ENCODE assay signal across 8 cellular contexts in genomic region chr7:156639426-156640256, GRCh38. TPM values are rescaled to one million over a fixed set of nuclear protein-coding genes. Genes with fewer than 3 reads are reported as not detected.
DNase-seq lines count a peak whose midpoint lies in the region; ATAC-seq and TF ChIP-seq lines count a peak whose summit lies in the region.

No MANE protein-coding gene starts in this region.

- no peaks in the 10 kb centered on the region for H3K9me3 ChIP-seq in HAP-1

- DNase-seq in GM12865 (ENCODE audit: low read depth): no peak
- no peak for DNase-seq in LNCaP clone FGC (ENCODE audit: low read depth)
- DNase-seq in cerebellar cortex (ENCODE audit: low spot score): peak; percentile 5
- DNase-seq in memory B cell (ENCODE audit: low spot score in 2 of 2): peak in 1 of 2 donors; percentile 7
- DNase-seq in cerebellum (ENCODE audit: low spot score): no peak
- no peak for DNase-seq in NOMO-1 (lab: John Stamatoyannopoulos, UW; ENCODE audit: unreplicated experiment in 2 of 2)
- no peak for DNase-seq in HAP-1 (ENCODE audit: low spot score in 2 of 2)
- no peak for DNase-seq in hepatic stellate cell (ENCODE audit: low spot score)

- in situ Hi-C loops in HAP-1 (cut with MboI; ENCODE audit: low sequenced_read_pairs): no loop called here

- no peaks in the 10 kb centered on the region for H3K4me1 ChIP-seq in HAP-1

- no peak for ATAC-seq in memory B cell (ENCODE audit: low read depth)

- H3K4me3 ChIP-seq in GM12865 (ENCODE audit: low read depth, low read length): peak overlapping the region; percentile 78
- H3K4me3 ChIP-seq in LNCaP clone FGC (ENCODE audit: low read depth, low read length): peak overlapping the region; percentile 79
- no peak overlapping the region for H3K4me3 ChIP-seq in HAP-1

- no peaks in the 10 kb centered on the region for H3K27me3 ChIP-seq in HAP-1 (ENCODE audit: low read depth)

- no peaks in the 10 kb centered on the region for H3K9me3 Mint-ChIP-seq in memory B cell

- H3K27ac Mint-ChIP-seq in memory B cell: peak overlapping the region; percentile 97

- no peak for TF ChIP-seq CTCF in GM12865 (IDR thresholded peaks at IDR 0.05; ENCODE audit: insufficient read depth, low read depth, low read length, missing control alignments)
- TF ChIP-seq CTCF in LNCaP clone FGC (IDR thresholded peaks at IDR 0.05; ENCODE audit: control insufficient read depth, extremely low read depth, insufficient read depth): no peak

- peaks cover 11% of the 10 kb centered on the region for H3K36me3 Mint-ChIP-seq in memory B cell

- H3K27me3 Mint-ChIP-seq in memory B cell: no peaks in the 10 kb centered on the region

- H3K36me3 ChIP-seq in HAP-1 (replicated peaks): no peaks in the 10 kb centered on the region

- peaks cover 17% of the 10 kb centered on the region for H3K4me1 Mint-ChIP-seq in memory B cell

- H3K4me3 Mint-ChIP-seq in memory B cell: peak overlapping the region; percentile 89

RNA-seq across cellular contexts. Expression of gene RNF32, which starts 0.9 kb away (rescaled TPM):
- total RNA-seq in cerebellum: 1.4 TPM
